ENCODE assay signal across 8 cellular contexts in the genomic region with DNA sequence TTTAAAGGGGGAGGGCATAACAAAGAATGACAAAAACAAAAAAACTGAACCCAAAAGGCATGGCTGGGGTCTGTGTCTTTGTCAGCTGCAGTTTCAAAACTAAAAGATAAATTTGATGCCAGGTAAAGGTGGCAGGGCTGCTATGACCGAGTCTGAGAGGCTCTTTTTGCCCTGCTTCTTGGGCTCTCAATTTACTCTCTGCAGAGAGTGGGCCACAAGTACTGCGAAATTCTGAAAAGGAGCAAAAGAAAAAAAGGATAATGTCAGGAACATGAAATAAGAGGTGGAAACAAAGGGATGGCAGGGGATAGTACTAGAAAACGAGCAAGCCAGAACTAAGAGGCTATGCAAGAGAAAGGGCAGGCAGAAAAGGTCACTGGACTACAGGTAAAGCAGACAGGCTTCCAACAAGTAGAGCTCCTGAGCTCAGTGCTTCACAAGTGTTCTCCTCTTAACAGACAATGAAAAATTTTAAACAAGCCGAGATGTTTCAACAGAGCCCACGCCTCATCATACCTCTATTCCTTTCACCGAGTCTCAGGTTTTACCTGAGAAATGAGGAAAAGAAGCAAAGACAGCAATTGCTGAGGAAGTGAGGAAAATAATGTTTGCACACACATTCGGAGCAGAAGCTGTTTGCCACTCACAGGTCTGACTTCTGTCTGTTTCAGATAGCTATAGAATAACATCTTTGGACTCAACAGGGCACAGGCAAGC. TPM values are rescaled to one million over a fixed set of nuclear protein-coding genes. Genes with fewer than 3 reads are reported as not detected.
A peak's percentile ranks its signal among the peaks of the same experiment; 100 is the strongest.
DNase-seq lines count a peak whose midpoint lies in the region; ATAC-seq and TF ChIP-seq lines count a peak whose summit lies in the region.

No MANE protein-coding gene starts in this region.

- H3K9me2 ChIP-seq in GM23338 (ENCODE audit: insufficient read depth), result no peaks in the 10 kb centered on the region

- peaks cover 32% of the 10 kb centered on the region for H3K36me3 Mint-ChIP-seq in GM23338 (ENCODE audit: low read depth)
- H3K36me3 Mint-ChIP-seq in activated naive CD4-positive, alpha-beta T cell treated with anti-CD3 and anti-CD28 coated beads, Interleukin-2, amount 50 U/mL, for 72 hours, result peaks cover 9% of the 10 kb centered on the region in 2 donors

- H3F3A ChIP-seq in GM23338 (replicated peaks; ENCODE audit: low read depth), result peaks cover 5% of the 10 kb centered on the region; the same call in 1 of the 2 replicates

- peaks cover 11% of the 10 kb centered on the region; the same call in 2 of the 3 replicates for H3K9me3 Mint-ChIP-seq in GM23338
- no peaks in the 10 kb centered on the region for H3K9me3 Mint-ChIP-seq in activated naive CD4-positive, alpha-beta T cell treated with anti-CD3 and anti-CD28 coated beads, Interleukin-2, amount 50 U/mL, for 72 hours

- H3K4me3 ChIP-seq in A673 (ENCODE audit: low read depth, low read length, poor library complexity, severe bottlenecking) (peak overlapping the region; percentile 91), GM23338 (peak overlapping the region; percentile 54)

- POLR2A ChIA-PET in A673 (lab: Charles Lee; ENCODE audit: low non-redundant PET), result no interaction called here

- peak overlapping the region; percentile 84 for H3K4me2 ChIP-seq in GM23338

- no peaks in the 10 kb centered on the region for H3K9me3 ChIP-seq in A673 (ENCODE audit: low read depth, low read length, poor library complexity, severe bottlenecking)

- intact Hi-C loops in A673 (cut with micrococcal nuclease; ENCODE audit: unreplicated experiment), result no loop called here

- peak overlapping the region; percentile 93 for H3K27ac Mint-ChIP-seq in GM23338
- peak overlapping the region; percentile 39 to 92 for H3K27ac Mint-ChIP-seq in activated naive CD4-positive, alpha-beta T cell treated with anti-CD3 and anti-CD28 coated beads, Interleukin-2, amount 50 U/mL, for 72 hours

- TF ChIP-seq CTCF in A673 (conservative IDR thresholded peaks at IDR 0.05; ENCODE audit: low read depth, low read length) (no peak), GM23338 (conservative IDR thresholded peaks at IDR 0.05; ENCODE audit: low read depth in 2 of 2) (no peak)

- H3K27me3 ChIP-seq in A673 (replicated peaks; ENCODE audit: insufficient read depth, low read depth, low read length, poor library complexity) (no peaks in the 10 kb centered on the region), GM23338 (ENCODE audit: insufficient read depth) (no peaks in the 10 kb centered on the region)

- H4K20me1 ChIP-seq in GM23338 (replicated peaks; ENCODE audit: insufficient read depth), result 0 out of 2 replicates have a peak, but pooled peaks cover 4% of the 10 kb centered on the region

- CTCF ChIA-PET in A673 (lab: Charles Lee), result interaction anchor here (1.2 kb wide), 1 partner anchor 10 kb away, joined by 4 read pairs; no protein-coding TSS in a partner anchor

- H3K27ac ChIP-seq in A673 (ENCODE audit: low read depth, low read length, poor library complexity, severe bottlenecking), result peak overlapping the region; percentile 89
- peak overlapping the region; percentile 94 for H3K27ac ChIP-seq in GM23338 (ENCODE audit: low read depth)

- H3K27me3 Mint-ChIP-seq in GM23338 (ENCODE audit: insufficient read depth, low read depth, poor library complexity), result peaks cover 10% of the 10 kb centered on the region

- peak overlapping the region; percentile 71 for H3K4me3 Mint-ChIP-seq in GM23338

- H2AFZ ChIP-seq in GM23338, result no peak overlapping the region

- H3K36me3 ChIP-seq in A673 (ENCODE audit: insufficient read depth, low read length, poor library complexity, severe bottlenecking) (peaks cover 39% of the 10 kb centered on the region), GM23338 (ENCODE audit: insufficient read depth) (no peaks in the 10 kb centered on the region)

- peaks cover 55% of the 10 kb centered on the region for H3K4me1 Mint-ChIP-seq in GM23338

- no peak for ATAC-seq in GM23338
- ATAC-seq in activated naive CD4-positive, alpha-beta T cell treated with anti-CD3 and anti-CD28 coated beads, Interleukin-2, amount 50 U/mL, for 72 hours, result no peak

- DNase-seq in A673 (ENCODE audit: low spot score), result no peak
- peak; percentile 8 for DNase-seq in GM23338 (ENCODE audit: low spot score)
- peak in 1 of 2 donors; percentile 4 for DNase-seq in activated naive CD4-positive, alpha-beta T cell treated with anti-CD3 and anti-CD28 coated beads, Interleukin-2, amount 50 U/mL, for 72 hours (ENCODE audit: low spot score in 2 of 2)
- DNase-seq in inferior parietal cortex (ENCODE audit: extremely low spot score), result peak; percentile 28
- peak; percentile 48 for DNase-seq in superior temporal gyrus (ENCODE audit: extremely low spot score)
- DNase-seq in HuH-7.5 (ENCODE audit: low spot score), result no peak
- DNase-seq in AG08395 (ENCODE audit: low spot score), result no peak
- DNase-seq in NK-92 (lab: John Stamatoyannopoulos, UW; ENCODE audit: unreplicated experiment), result no peak

- H3K79me2 ChIP-seq in GM23338 (replicated peaks; ENCODE audit: insufficient read depth), result peaks cover 84% of the 10 kb centered on the region

- BruUV-seq in A673 (replicated peaks; lab: Mats Ljungman, UMichigan), result TSS peak; percentile 81

- H3K4me1 ChIP-seq in A673 (ENCODE audit: insufficient read depth, low read length, poor library complexity, severe bottlenecking), result peaks cover 59% of the 10 kb centered on the region
- H3K4me1 ChIP-seq in GM23338 (ENCODE audit: insufficient read depth), result peaks cover 55% of the 10 kb centered on the region

TF ChIP-seq in GM23338, 12 proteins besides CTCF, POLR2A, EP300 and RAD21:
- TF ChIP-seq, protein P1, sequence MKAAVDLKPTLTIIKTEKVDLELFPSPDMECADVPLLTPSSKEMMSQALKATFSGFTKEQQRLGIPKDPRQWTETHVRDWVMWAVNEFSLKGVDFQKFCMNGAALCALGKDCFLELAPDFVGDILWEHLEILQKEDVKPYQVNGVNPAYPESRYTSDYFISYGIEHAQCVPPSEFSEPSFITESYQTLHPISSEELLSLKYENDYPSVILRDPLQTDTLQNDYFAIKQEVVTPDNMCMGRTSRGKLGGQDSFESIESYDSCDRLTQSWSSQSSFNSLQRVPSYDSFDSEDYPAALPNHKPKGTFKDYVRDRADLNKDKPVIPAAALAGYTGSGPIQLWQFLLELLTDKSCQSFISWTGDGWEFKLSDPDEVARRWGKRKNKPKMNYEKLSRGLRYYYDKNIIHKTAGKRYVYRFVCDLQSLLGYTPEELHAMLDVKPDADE (IDR thresholded peaks at IDR 0.05), result no peak

RNA-seq across cellular contexts. Expression of gene IRS1, which starts 7.3 kb away (rescaled TPM):
- 27.9 and 29.3 TPM in 2 replicates for total RNA-seq in A673 (2021)
- total RNA-seq in GM23338 (2014; rRNA removed; shearing (Covaris generic)), result 20.4 and 26.2 TPM in 2 replicates
- polyA plus RNA-seq in GM23338 (2016; fragmentation: Nextera tagmentation; extraction: Ambion mirVana), result 6.2 and 6.9 TPM in 2 replicates
- 1 to 10 TPM; 1.2 to 2.7 TPM for total RNA-seq in activated naive CD4-positive, alpha-beta T cell treated with anti-CD3 and anti-CD28 coated beads, Interleukin-2, amount 50 U/mL, for 72 hours

RNA-seq across cellular contexts. Expression of gene RHBDD1, which starts 43.5 kb away (rescaled TPM):
- total RNA-seq in A673 (2021), result 28.0 and 35.4 TPM in 2 replicates
- total RNA-seq in GM23338 (2014; rRNA removed; shearing (Covaris generic)), result 13.0 and 16.4 TPM in 2 replicates
- 6.3 and 7.3 TPM in 2 replicates for polyA plus RNA-seq in GM23338 (2016; fragmentation: Nextera tagmentation; extraction: Ambion mirVana)
- 10 to 100 TPM; 35.5 to 40.4 TPM for total RNA-seq in activated naive CD4-positive, alpha-beta T cell treated with anti-CD3 and anti-CD28 coated beads, Interleukin-2, amount 50 U/mL, for 72 hours

Comparison
In these comparisons a context has a peak if more than half of its experiments do, and no peak if none do; other contexts are left out.
1. DNase-seq: peak in GM23338 (single experiment), inferior parietal cortex (single experiment) and superior temporal gyrus (single experiment); none in A673 (single experiment), HuH-7.5 (single experiment), AG08395 (single experiment) and NK-92 (single experiment).